In the genomic region with DNA sequence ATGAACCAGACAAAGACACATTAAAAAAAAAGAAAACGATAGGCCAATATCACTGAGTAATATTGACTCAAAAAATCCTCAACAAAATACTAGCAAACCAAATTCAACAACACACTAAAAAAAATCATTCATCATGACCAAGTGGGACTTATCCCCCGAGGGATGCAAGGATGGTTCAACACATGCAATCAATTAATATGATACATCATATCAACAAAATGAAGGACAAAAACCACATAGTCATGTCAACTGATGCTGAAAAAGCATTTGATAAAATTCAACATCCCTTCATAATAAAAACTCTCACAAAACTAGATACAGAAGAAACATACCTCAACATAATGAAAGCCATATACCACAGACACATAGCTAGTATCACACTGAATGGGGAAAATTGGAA, we compare ENCODE assay signal across 24 cellular contexts.
"Had no signal": no experiment of that assay in that cellular context is flagged by ENCODE, and none has a peak within 500 bp of the region (broad histone marks: within the 10 kb centered on the region; RNA-seq: fewer than 3 reads in every experiment).

No MANE protein-coding gene starts in this region.

- H3K27ac Mint-ChIP-seq: mesothelial cell of epicardium; naive B cell; naive thymus-derived CD8-positive, alpha-beta T cell had no signal

- H3K4me1 ChIP-seq: esophagus muscularis mucosa, heart right ventricle, left lung, lower lobe of right lung had no signal

- H3K4me3 ChIP-seq: coronary artery, esophagus muscularis mucosa, gastrocnemius medialis, heart right ventricle, left lung, lower lobe of right lung, mucosa of descending colon had no signal

- DNase-seq: dermis blood vessel endothelial cell; effector CD8-positive, alpha-beta T cell; foreskin fibroblast; foreskin melanocyte; gastrocnemius medialis; glutamatergic neuron; head of caudate nucleus; heart right ventricle; hippocampal formation; left cardiac atrium; left lung; left ventricle myocardium superior; lower lobe of right lung; mesenchymal stem cell; mucosa of descending colon; naive B cell; naive thymus-derived CD8-positive, alpha-beta T cell had no signal

- FAIRE-seq: colon, endothelial cell of umbilical vein, islet of Langerhans, keratinocyte had no signal

- H3K4me3 Mint-ChIP-seq: mesothelial cell of epicardium; naive B cell; naive thymus-derived CD8-positive, alpha-beta T cell had no signal

- H3K27me3 ChIP-seq: esophagus muscularis mucosa, gastrocnemius medialis, heart right ventricle, left lung had no signal

- H3K27ac ChIP-seq: coronary artery, esophagus muscularis mucosa, gastrocnemius medialis, heart right ventricle, left lung, lower lobe of right lung had no signal

- ATAC-seq: gastrocnemius medialis; heart right ventricle; left cardiac atrium; left lung; left ventricle myocardium superior; lower lobe of right lung; mucosa of descending colon; naive thymus-derived CD8-positive, alpha-beta T cell had no signal

- H3K27me3 Mint-ChIP-seq: naive B cell; naive thymus-derived CD8-positive, alpha-beta T cell had no signal

- H3K4me1 Mint-ChIP-seq: mesothelial cell of epicardium had no signal

- H3K36me3 ChIP-seq: esophagus muscularis mucosa, gastrocnemius medialis, heart right ventricle, left lung, lower lobe of right lung had no signal
